ENCODE assay signal across 10 cellular contexts in genomic region chr19:16607819-16608218, GRCh38. TPM values are rescaled to one million over a fixed set of nuclear protein-coding genes. Genes with fewer than 3 reads are reported as not detected.
DNase-seq lines count a peak whose midpoint lies in the region; ATAC-seq and TF ChIP-seq lines count a peak whose summit lies in the region.
"Had no signal": no experiment of that assay in that cellular context is flagged by ENCODE, and none has a peak within 500 bp of the region (broad histone marks: within the 10 kb centered on the region; RNA-seq: fewer than 3 reads in every experiment).

No MANE protein-coding gene starts in this region.

- WGBS in testis, 2 donors, result 86 to 87% methylated on average over 12 of the region's 12 CpGs

- no peak for TF ChIP-seq POLR2A in testis (IDR thresholded peaks at IDR 0.05)

- H3K4me3 Mint-ChIP-seq in activated CD4-positive, alpha-beta T cell treated with anti-CD3 and anti-CD28 coated beads for 36 hours, result no peak overlapping the region
- H3K4me3 Mint-ChIP-seq in brain, result no peak overlapping the region
- H3K4me3 Mint-ChIP-seq: type B pancreatic cell had no signal

- peaks cover 3% of the 10 kb centered on the region for H3K36me3 Mint-ChIP-seq in activated CD4-positive, alpha-beta T cell treated with anti-CD3 and anti-CD28 coated beads for 36 hours (ENCODE audit: low read depth)
- no peaks in the 10 kb centered on the region for H3K36me3 Mint-ChIP-seq in brain
- H3K36me3 Mint-ChIP-seq: type B pancreatic cell had no signal

- ATAC-seq in activated CD4-positive, alpha-beta T cell treated with anti-CD3 and anti-CD28 coated beads for 36 hours, result no peak
- no peak for ATAC-seq in omental fat pad (ENCODE audit: low FRiP score)

- no peaks in the 10 kb centered on the region for H3K9me3 ChIP-seq in muscle layer of colon (ENCODE audit: low read length)
- no peaks in the 10 kb centered on the region for H3K9me3 ChIP-seq in testis
- no peaks in the 10 kb centered on the region for H3K9me3 ChIP-seq in colonic mucosa

- TF ChIP-seq CTCF in brain (conservative IDR thresholded peaks at IDR 0.05) (no peak), testis (IDR thresholded peaks at IDR 0.05) (no peak), omental fat pad (IDR thresholded peaks at IDR 0.05) (no peak), colonic mucosa (IDR thresholded peaks at IDR 0.05) (no peak)

- no peaks in the 10 kb centered on the region for H3K27me3 Mint-ChIP-seq in activated CD4-positive, alpha-beta T cell treated with anti-CD3 and anti-CD28 coated beads for 36 hours
- peaks cover 6% of the 10 kb centered on the region for H3K27me3 Mint-ChIP-seq in brain
- H3K27me3 Mint-ChIP-seq: type B pancreatic cell had no signal

- no peaks in the 10 kb centered on the region for H3K27me3 ChIP-seq in muscle layer of colon (ENCODE audit: control insufficient read depth in 1 of 2, insufficient read depth in 2 of 2, low read length in 2 of 2)
- no peaks in the 10 kb centered on the region for H3K27me3 ChIP-seq in testis
- no peaks in the 10 kb centered on the region for H3K27me3 ChIP-seq in colonic mucosa

- peak overlapping the region; percentile 37 for H3K27ac Mint-ChIP-seq in activated CD4-positive, alpha-beta T cell treated with anti-CD3 and anti-CD28 coated beads for 36 hours
- H3K27ac Mint-ChIP-seq in brain, result peak overlapping the region in 4 of 5 experiments; percentile 58 to 78 (median 70)
- H3K27ac Mint-ChIP-seq: type B pancreatic cell had no signal

- intact Hi-C loops in activated CD4-positive, alpha-beta T cell treated with anti-CD3 and anti-CD28 coated beads for 36 hours (cut with DNase I, micrococcal nuclease), result loop anchor here in 1 of 2 experiments (1.0 kb wide), 1 partner anchor 36 kb away; the partner anchor contains the start of gene SLC35E1
- intact Hi-C loops in testis (cut with DNase I; ENCODE audit: low total_unique reads) (no loop called here), colonic mucosa (cut with DNase I) (no loop called here)

- POLR2A ChIA-PET in activated CD4-positive, alpha-beta T cell treated with anti-CD3 and anti-CD28 coated beads for 36 hours (lab: Charles Lee), result no interaction called here

- no peaks in the 10 kb centered on the region for H3K9me3 Mint-ChIP-seq in activated CD4-positive, alpha-beta T cell treated with anti-CD3 and anti-CD28 coated beads for 36 hours (ENCODE audit: low read depth)
- no peaks in the 10 kb centered on the region for H3K9me3 Mint-ChIP-seq in brain
- H3K9me3 Mint-ChIP-seq: type B pancreatic cell had no signal

- H3K9ac ChIP-seq in muscle layer of colon (ENCODE audit: low read length), result no peak overlapping the region
- peak overlapping the region in 1 of 2 donors; percentile 8 for H3K9ac ChIP-seq in colonic mucosa (ENCODE audit: low read depth in 2 of 2, low read length in 2 of 2)

- H3K4me1 ChIP-seq in muscle layer of colon (ENCODE audit: insufficient read depth, low read length) (peaks cover 49% of the 10 kb centered on the region), testis (peaks cover 46% of the 10 kb centered on the region), colonic mucosa (peaks cover 3% of the 10 kb centered on the region)

- H3K36me3 ChIP-seq in muscle layer of colon (ENCODE audit: insufficient read depth, low read length), result no peaks in the 10 kb centered on the region
- H3K36me3 ChIP-seq in testis (ENCODE audit: low read depth, missing control alignments), result no peaks in the 10 kb centered on the region
- H3K36me3 ChIP-seq in colonic mucosa, result no peaks in the 10 kb centered on the region

- H3K4me3 ChIP-seq in muscle layer of colon (ENCODE audit: low read depth in 1 of 2, low read length in 2 of 2) (no peak overlapping the region), testis (no peak overlapping the region), colonic mucosa (no peak overlapping the region)

- no peak for DNase-seq in activated CD4-positive, alpha-beta T cell treated with anti-CD3 and anti-CD28 coated beads for 36 hours
- no peak for DNase-seq in activated CD4-positive, alpha-beta T cell treated with anti-CD3 and anti-CD28 coated beads for 1 hour
- DNase-seq in testis (no peak), omental fat pad (ENCODE audit: low spot score) (no peak), colonic mucosa (no peak), COLO829 (ENCODE audit: low spot score) (no peak)
- DNase-seq: activated CD4-positive, alpha-beta T cell treated with anti-CD3 and anti-CD28 coated beads, Interleukin-2, amount 50 U/mL, for 1 hour had no signal

- H3K4me1 Mint-ChIP-seq in activated CD4-positive, alpha-beta T cell treated with anti-CD3 and anti-CD28 coated beads for 36 hours, result peaks cover 39% of the 10 kb centered on the region
- peaks cover 37% of the 10 kb centered on the region for H3K4me1 Mint-ChIP-seq in brain

- H3K27ac ChIP-seq in muscle layer of colon (ENCODE audit: low read depth, low read length), result peak overlapping the region; percentile 69
- H3K27ac ChIP-seq in testis, result peak overlapping the region; percentile 31 to 66
- H3K27ac ChIP-seq in colonic mucosa, result no peak overlapping the region

- CTCF ChIA-PET in activated CD4-positive, alpha-beta T cell treated with anti-CD3 and anti-CD28 coated beads for 36 hours (lab: Charles Lee), result interaction anchor here (0.6 kb wide), 1 partner anchor 21 kb away, joined by 3 read pairs; no protein-coding TSS in a partner anchor

RNA-seq across cellular contexts. Expression of gene MED26, which starts 20.2 kb away (rescaled TPM):
- 10 to 100 TPM; 13.6 to 14.5 TPM for total RNA-seq in activated CD4-positive, alpha-beta T cell treated with anti-CD3 and anti-CD28 coated beads for 36 hours
- polyA plus RNA-seq in brain (ENCODE audit: insufficient read depth, low read depth, low replicate concordance), result 5.6 TPM
- 10 to 100 TPM; 66.1 to 66.5 TPM for total RNA-seq in testis
- polyA plus RNA-seq in testis (ENCODE audit: insufficient read depth, low read depth, low replicate concordance), result 80.8 TPM
- 10 to 100 TPM in 1 of 4 donors, 1 to 10 TPM in 3; 7.2 to 15.5 (median 8.2) TPM for total RNA-seq in omental fat pad
- 10 to 100 TPM; 10.0 to 11.9 TPM for total RNA-seq in colonic mucosa

RNA-seq across cellular contexts. Expression of gene SLC35E1, which starts 35.6 kb away (rescaled TPM):
- total RNA-seq in activated CD4-positive, alpha-beta T cell treated with anti-CD3 and anti-CD28 coated beads for 36 hours, result 10 to 100 TPM; 51.5 to 72.1 TPM
- polyA plus RNA-seq in brain (ENCODE audit: insufficient read depth, low read depth, low replicate concordance) (25.9 TPM), testis (ENCODE audit: insufficient read depth, low read depth, low replicate concordance) (20.3 TPM)
- total RNA-seq in testis (10 to 100 TPM; 54.0 to 56.3 TPM), omental fat pad (10 to 100 TPM; 22.9 to 46.3 (median 36.1) TPM), colonic mucosa (10 to 100 TPM; 44.4 to 47.7 TPM)

RNA-seq across cellular contexts. Expression of gene SMIM7, which starts 52.1 kb away (rescaled TPM):
- total RNA-seq in activated CD4-positive, alpha-beta T cell treated with anti-CD3 and anti-CD28 coated beads for 36 hours, result 10 to 100 TPM; 46.5 to 52.2 TPM
- polyA plus RNA-seq in brain (ENCODE audit: insufficient read depth, low read depth, low replicate concordance), result 82.9 TPM
- total RNA-seq in testis, result 100 to 1,000 TPM; 115 to 119 TPM
- polyA plus RNA-seq in testis (ENCODE audit: insufficient read depth, low read depth, low replicate concordance), result 105 TPM
- total RNA-seq in omental fat pad, result 100 to 1,000 TPM in 3 of 4 donors, 10 to 100 TPM in 1; 86.8 to 128 (median 123) TPM
- total RNA-seq in colonic mucosa, result 10 to 100 TPM; 58.2 to 64.8 TPM

RNA-seq across cellular contexts. Expression of gene TMEM38A, which starts 53.1 kb away (rescaled TPM):
- 1 to 10 TPM in 1 of 2 experiments, under 1 TPM in 1; 0.89 to 1.2 TPM for total RNA-seq in activated CD4-positive, alpha-beta T cell treated with anti-CD3 and anti-CD28 coated beads for 36 hours
- 10.8 TPM for polyA plus RNA-seq in brain (ENCODE audit: insufficient read depth, low read depth, low replicate concordance)
- total RNA-seq in testis, result 10 to 100 TPM; 17.7 to 18.8 TPM
- polyA plus RNA-seq in testis (ENCODE audit: insufficient read depth, low read depth, low replicate concordance), result 12.5 TPM
- 1 to 10 TPM; 1.4 to 7.6 (median 1.9) TPM for total RNA-seq in omental fat pad
- 1 to 10 TPM; 4.2 to 4.4 TPM for total RNA-seq in colonic mucosa

Comparison
In these comparisons a context has a peak if more than half of its experiments do, and no peak if none do; other contexts are left out.
1. RNA of gene MED26, which starts 20.2 kb away (total RNA-seq): 66.1 to 66.5 TPM in testis; 13.6 to 14.5 TPM in activated CD4-positive, alpha-beta T cell treated with anti-CD3 and anti-CD28 coated beads for 36 hours, 10.0 to 11.9 TPM in colonic mucosa and 7.2 to 15.5 TPM in omental fat pad; every median in the first group is over 4 times any median in the second.